Comparison of ENCODE assay signal across 1 cellular context in genomic region chr3:163632677-163633076, GRCh38.
TF ChIP-seq lines count a peak whose summit lies in the region.

No MANE protein-coding gene starts in this region.

TF ChIP-seq in HepG2, 621 proteins besides CTCF, POLR2A, EP300 and RAD21 (continued from another document):
- TF ChIP-seq, protein P1, sequence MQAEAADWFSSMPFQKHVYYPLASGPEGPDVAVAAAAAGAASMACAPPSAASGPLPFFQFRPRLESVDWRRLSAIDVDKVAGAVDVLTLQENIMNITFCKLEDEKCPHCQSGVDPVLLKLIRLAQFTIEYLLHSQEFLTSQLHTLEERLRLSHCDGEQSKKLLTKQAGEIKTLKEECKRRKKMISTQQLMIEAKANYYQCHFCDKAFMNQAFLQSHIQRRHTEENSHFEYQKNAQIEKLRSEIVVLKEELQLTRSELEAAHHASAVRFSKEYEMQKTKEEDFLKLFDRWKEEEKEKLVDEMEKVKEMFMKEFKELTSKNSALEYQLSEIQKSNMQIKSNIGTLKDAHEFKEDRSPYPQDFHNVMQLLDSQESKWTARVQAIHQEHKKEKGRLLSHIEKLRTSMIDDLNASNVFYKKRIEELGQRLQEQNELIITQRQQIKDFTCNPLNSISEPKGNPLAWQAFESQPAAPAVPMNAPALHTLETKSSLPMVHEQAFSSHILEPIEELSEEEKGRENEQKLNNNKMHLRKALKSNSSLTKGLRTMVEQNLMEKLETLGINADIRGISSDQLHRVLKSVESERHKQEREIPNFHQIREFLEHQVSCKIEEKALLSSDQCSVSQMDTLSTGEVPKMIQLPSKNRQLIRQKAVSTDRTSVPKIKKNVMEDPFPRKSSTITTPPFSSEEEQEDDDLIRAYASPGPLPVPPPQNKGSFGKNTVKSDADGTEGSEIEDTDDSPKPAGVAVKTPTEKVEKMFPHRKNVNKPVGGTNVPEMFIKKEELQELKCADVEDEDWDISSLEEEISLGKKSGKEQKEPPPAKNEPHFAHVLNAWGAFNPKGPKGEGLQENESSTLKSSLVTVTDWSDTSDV (CRISPR knock-in tag; IDR thresholded peaks at IDR 0.05) = no peak
- TF ChIP-seq ZEB1 (IDR thresholded peaks at IDR 0.05; ENCODE audit: insufficient replicate concordance, low read depth) (no peak), SKI (IDR thresholded peaks at IDR 0.05; ENCODE audit: partially characterized antibody) (no peak), ZNF75D (CRISPR knock-in tag; IDR thresholded peaks at IDR 0.05; ENCODE audit: borderline replicate concordance) (no peak), RBAK (CRISPR knock-in tag; IDR thresholded peaks at IDR 0.05) (no peak), ZNF790 (CRISPR knock-in tag; IDR thresholded peaks at IDR 0.05; ENCODE audit: borderline replicate concordance) (no peak), ZMAT3 (CRISPR knock-in tag; conservative IDR thresholded peaks at IDR 0.05) (no peak), ZNF720 (CRISPR knock-in tag; IDR thresholded peaks at IDR 0.05) (no peak), ZNF891 (CRISPR knock-in tag; IDR thresholded peaks at IDR 0.05) (no peak), REST (IDR thresholded peaks at IDR 0.05; ENCODE audit: borderline replicate concordance in 1 of 2, low read depth in 1 of 2, low read length in 2 of 2) (no peak), TRIM24 (CRISPR knock-in tag; IDR thresholded peaks at IDR 0.05) (no peak), ATF7 (IDR thresholded peaks at IDR 0.05) (no peak), ATF7 (CRISPR knock-in tag; IDR thresholded peaks at IDR 0.05) (no peak)
- TF ChIP-seq, protein P2, sequence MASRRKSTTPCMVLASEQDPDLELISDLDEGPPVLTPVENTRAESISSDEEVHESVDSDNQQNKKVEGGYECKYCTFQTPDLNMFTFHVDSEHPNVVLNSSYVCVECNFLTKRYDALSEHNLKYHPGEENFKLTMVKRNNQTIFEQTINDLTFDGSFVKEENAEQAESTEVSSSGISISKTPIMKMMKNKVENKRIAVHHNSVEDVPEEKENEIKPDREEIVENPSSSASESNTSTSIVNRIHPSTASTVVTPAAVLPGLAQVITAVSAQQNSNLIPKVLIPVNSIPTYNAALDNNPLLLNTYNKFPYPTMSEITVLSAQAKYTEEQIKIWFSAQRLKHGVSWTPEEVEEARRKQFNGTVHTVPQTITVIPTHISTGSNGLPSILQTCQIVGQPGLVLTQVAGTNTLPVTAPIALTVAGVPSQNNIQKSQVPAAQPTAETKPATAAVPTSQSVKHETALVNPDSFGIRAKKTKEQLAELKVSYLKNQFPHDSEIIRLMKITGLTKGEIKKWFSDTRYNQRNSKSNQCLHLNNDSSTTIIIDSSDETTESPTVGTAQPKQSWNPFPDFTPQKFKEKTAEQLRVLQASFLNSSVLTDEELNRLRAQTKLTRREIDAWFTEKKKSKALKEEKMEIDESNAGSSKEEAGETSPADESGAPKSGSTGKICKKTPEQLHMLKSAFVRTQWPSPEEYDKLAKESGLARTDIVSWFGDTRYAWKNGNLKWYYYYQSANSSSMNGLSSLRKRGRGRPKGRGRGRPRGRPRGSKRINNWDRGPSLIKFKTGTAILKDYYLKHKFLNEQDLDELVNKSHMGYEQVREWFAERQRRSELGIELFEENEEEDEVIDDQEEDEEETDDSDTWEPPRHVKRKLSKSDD (CRISPR knock-in tag; IDR thresholded peaks at IDR 0.05; ENCODE audit: low read depth) = no peak
